ENCODE assay signal across 21 cellular contexts in genomic region chr10:73716251-73716650, GRCh38.
"Had no signal": no experiment of that assay in that cellular context is flagged by ENCODE, and none has a peak within 500 bp of the region (broad histone marks: within the 10 kb centered on the region; RNA-seq: fewer than 3 reads in every experiment).

No MANE protein-coding gene starts in this region.

- H3K27ac ChIP-seq: ascending aorta, gastroesophageal sphincter, thyroid gland had no signal

- H3K27me3 ChIP-seq: ascending aorta, gastroesophageal sphincter, stomach, thyroid gland had no signal

- DNase-seq: activated CD4-positive, alpha-beta T cell treated with anti-CD3 and anti-CD28 coated beads, Interleukin-2, amount 50 U/mL, for 1 hour; activated CD8-positive, alpha-beta memory T cell treated with anti-CD3 and anti-CD28 coated beads, Interleukin-2, amount 50 U/mL, for 4 hours; activated effector memory CD4-positive, alpha-beta T cell treated with anti-CD3 and anti-CD28 coated beads, Interleukin-2, amount 50 U/mL, for 16 hours; activated naive CD4-positive, alpha-beta T cell treated with anti-CD3 and anti-CD28 coated beads, Interleukin-2, amount 50 U/mL, for 16 hours; activated T-cell treated with anti-CD3 and anti-CD28 coated beads, Interleukin-2, amount 50 U/mL, for 72 hours; cortex of kidney; effector CD8-positive, alpha-beta T cell; left colon; mammary epithelial cell; midbrain; stimulated activated CD4-positive, alpha-beta T cell treated with anti-CD3 and anti-CD28 coated beads, Interleukin-4, amount 100 ng/mL, for 24 hours; stomach; thyroid gland had no signal

- H3K4me3 Mint-ChIP-seq: activated T-cell treated with anti-CD3 and anti-CD28 coated beads, Interleukin-2, amount 50 U/mL, for 72 hours; stimulated activated effector memory CD8-positive, alpha-beta T cell treated with anti-CD3 and anti-CD28 coated beads, Interleukin-12 subunit alpha, Interleukin-12 subunit beta, amount 100 ng/mL, for 72 hours; T-helper 1 cell treated with Interleukin-12 subunit alpha and Interleukin-12 subunit beta and Interleukin-4 antibody, amounts not matched to agents 30 μg/mL and 1 μg/mL, for 36 hours had no signal

- H3K9me3 Mint-ChIP-seq: activated T-cell treated with anti-CD3 and anti-CD28 coated beads, Interleukin-2, amount 50 U/mL, for 72 hours; stimulated activated effector memory CD8-positive, alpha-beta T cell treated with anti-CD3 and anti-CD28 coated beads, Interleukin-12 subunit alpha, Interleukin-12 subunit beta, amount 100 ng/mL, for 72 hours; T-helper 1 cell treated with Interleukin-12 subunit alpha and Interleukin-12 subunit beta and Interleukin-4 antibody, amounts not matched to agents 30 μg/mL and 1 μg/mL, for 36 hours had no signal

- H3K4me3 ChIP-seq: ascending aorta, gastroesophageal sphincter, prostate gland, stomach, thyroid gland had no signal

- H3K9me3 ChIP-seq: ascending aorta, gastroesophageal sphincter, prostate gland, stomach, thyroid gland had no signal

- ATAC-seq: activated CD4-positive, CD25-positive, alpha-beta regulatory T cell treated with anti-CD3 and anti-CD28 coated beads, Interleukin-2, amount 50 U/mL, for 24 hours; activated T-cell treated with anti-CD3 and anti-CD28 coated beads, Interleukin-2, amount 50 U/mL, for 72 hours; esophagus mucosa; gastroesophageal sphincter; left colon; sciatic nerve; stimulated activated effector memory CD8-positive, alpha-beta T cell treated with anti-CD3 and anti-CD28 coated beads, Interleukin-12 subunit alpha, Interleukin-12 subunit beta, amount 100 ng/mL, for 72 hours had no signal

- H3K4me1 ChIP-seq: ascending aorta, gastroesophageal sphincter, prostate gland, stomach, thyroid gland had no signal

- H3K36me3 ChIP-seq: prostate gland had no signal

- H3K27ac Mint-ChIP-seq: activated T-cell treated with anti-CD3 and anti-CD28 coated beads, Interleukin-2, amount 50 U/mL, for 72 hours; stimulated activated effector memory CD8-positive, alpha-beta T cell treated with anti-CD3 and anti-CD28 coated beads, Interleukin-12 subunit alpha, Interleukin-12 subunit beta, amount 100 ng/mL, for 72 hours; T-helper 1 cell treated with Interleukin-12 subunit alpha and Interleukin-12 subunit beta and Interleukin-4 antibody, amounts not matched to agents 30 μg/mL and 1 μg/mL, for 36 hours had no signal
